Comparison of ENCODE assay signal across 25 cellular contexts in the genomic region with DNA sequence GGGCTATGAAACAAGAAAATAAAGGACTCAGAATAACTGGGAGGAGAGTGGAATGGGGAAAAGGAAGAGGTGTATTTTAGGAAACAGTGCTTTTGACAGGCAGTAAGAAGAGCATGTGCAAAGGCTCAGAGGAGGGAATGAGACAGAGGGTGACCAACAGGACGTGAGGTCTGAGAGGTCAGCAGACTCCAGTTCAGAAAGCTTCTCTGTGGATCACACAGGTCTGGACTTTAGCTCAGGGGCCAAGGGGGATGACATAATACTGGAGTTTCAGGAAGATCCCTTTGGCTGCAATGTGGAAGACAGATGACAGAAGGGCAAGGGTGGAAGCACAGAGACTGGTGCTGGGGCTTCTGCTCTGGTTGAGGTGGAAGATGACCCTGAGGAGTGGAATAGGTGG.
DNase-seq lines count a peak whose midpoint lies in the region; ATAC-seq, FAIRE-seq and TF ChIP-seq lines count a peak whose summit lies in the region.
"Had no signal": no experiment of that assay in that cellular context is flagged by ENCODE, and none has a peak within 500 bp of the region (broad histone marks: within the 10 kb centered on the region; RNA-seq: fewer than 3 reads in every experiment).

No MANE protein-coding gene starts in this region.

- H3K36me3 ChIP-seq in parathyroid adenoma (ENCODE audit: control insufficient read depth, insufficient read depth, low read length) (no peaks in the 10 kb centered on the region), pancreas (no peaks in the 10 kb centered on the region)
- H3K36me3 ChIP-seq: SJSA1 had no signal

- no peaks in the 10 kb centered on the region for H3K79me2 ChIP-seq in parathyroid adenoma

- H3K4me1 ChIP-seq in parathyroid adenoma (peaks cover 16% of the 10 kb centered on the region), pancreas (no peaks in the 10 kb centered on the region)
- H3K4me1 ChIP-seq: SJSA1 had no signal

- TF ChIP-seq CTCF in fibroblast of mammary gland (conservative IDR thresholded peaks at IDR 0.05; ENCODE audit: control insufficient read depth, insufficient read depth, low read depth, low read length), result no peak
- TF ChIP-seq CTCF in parathyroid adenoma (IDR thresholded peaks at IDR 0.05), result no peak
- no peak for TF ChIP-seq CTCF in coronary artery (IDR thresholded peaks at IDR 0.05)
- no peak for TF ChIP-seq CTCF in pancreas (IDR thresholded peaks at IDR 0.05)

- DNase-seq in GM03348 (ENCODE audit: low spot score) (peak; percentile 16), M059J (ENCODE audit: low read depth) (peak; percentile 36), fibroblast of mammary gland (ENCODE audit: low read depth) (peak; percentile 13), coronary artery (ENCODE audit: low spot score) (no peak), pancreas (no peak)
- DNase-seq: Calu3; DND-41; KG1; NCI-H1048; NCI-H1417; NCI-H1694; NCI-H2029 treated with DMSO at 0.1 percent for 48 hours; NCI-H446 treated with DMSO at 0.1 percent for 48 hours; NCI-H526; NCI-H82; NK-92 treated with Interleukin-12 subunit alpha and Interleukin-12 subunit beta, amount 100 ng/mL, for 24 hours; PC-9; Right ventricle myocardium superior; RPMI8226 had no signal

- H3K4me2 ChIP-seq in parathyroid adenoma (ENCODE audit: low read length), result no peak overlapping the region
- H3K4me2 ChIP-seq: PC-9 had no signal

- H3K9me3 ChIP-seq in parathyroid adenoma (ENCODE audit: control insufficient read depth, low read length), result no peaks in the 10 kb centered on the region
- no peaks in the 10 kb centered on the region for H3K9me3 ChIP-seq in pancreas
- H3K9me3 ChIP-seq: SJSA1 had no signal

- no peak overlapping the region for H3K9ac ChIP-seq in parathyroid adenoma

- H3K4me3 ChIP-seq in fibroblast of mammary gland (ENCODE audit: control insufficient read depth, low read depth, low read length) (no peak overlapping the region), parathyroid adenoma (ENCODE audit: low read depth, low read length) (no peak overlapping the region), coronary artery (no peak overlapping the region), pancreas (no peak overlapping the region)
- H3K4me3 ChIP-seq: GM12878, PC-9, SJSA1 had no signal

- 28 to 33% methylated on average over 1 of the region's 1 CpG for WGBS in pancreas, 2 donors

- intact Hi-C loops in pancreas (cut with DNase I), result no loop called here

- peak overlapping the region; percentile 14 for H2AFZ ChIP-seq in parathyroid adenoma
- H2AFZ ChIP-seq: PC-9 had no signal

- FAIRE-seq in pancreas (lab: Jason Lieb, UNC), result no peak
- FAIRE-seq: GM12878, HTR-8/SVneo had no signal

- H3K27ac ChIP-seq in parathyroid adenoma (peak overlapping the region; percentile 85), coronary artery (no peak overlapping the region), pancreas (no peak overlapping the region)
- H3K27ac ChIP-seq: PC-9, SJSA1 had no signal

- ATAC-seq in pancreas (no peak), HG03280 (IDR thresholded peaks at IDR 0.05; ENCODE audit: unreplicated experiment) (no peak)
- ATAC-seq: GM12878, HCT116 had no signal

- H3K27me3 ChIP-seq in parathyroid adenoma (ENCODE audit: control insufficient read depth, insufficient read depth, low read length) (no peaks in the 10 kb centered on the region), pancreas (no peaks in the 10 kb centered on the region)
- H3K27me3 ChIP-seq: SJSA1 had no signal

Comparison
In these comparisons a context has a peak if more than half of its experiments do, and no peak if none do; other contexts are left out.
1. DNase-seq: peak in GM03348 (single experiment), M059J (single experiment) and fibroblast of mammary gland (single experiment); none in coronary artery (single experiment) and pancreas (0 of 6).